22 cellular contexts compared by ENCODE assay signal in genomic region chr4:83361416-83362196, GRCh38. TPM values are rescaled to one million over a fixed set of nuclear protein-coding genes. Genes with fewer than 3 reads are reported as not detected.
DNase-seq lines count a peak whose midpoint lies in the region; ATAC-seq and TF ChIP-seq lines count a peak whose summit lies in the region.
"Had no signal": no experiment of that assay in that cellular context is flagged by ENCODE, and none has a peak within 500 bp of the region (broad histone marks: within the 10 kb centered on the region; RNA-seq: fewer than 3 reads in every experiment).

No MANE protein-coding gene starts in this region.

- H3K9me3 ChIP-seq in HCT116 (ENCODE audit: control insufficient read depth in 1 of 2, insufficient read depth in 1 of 2, low read depth in 1 of 2, low read length in 2 of 2), result no peaks in the 10 kb centered on the region
- no peaks in the 10 kb centered on the region for H3K9me3 ChIP-seq in OCI-LY7 (ENCODE audit: low read length)
- H3K9me3 ChIP-seq: BE2C, upper lobe of right lung had no signal

- H3K9ac ChIP-seq in HCT116 (ENCODE audit: low read length), result no peak overlapping the region

- TF ChIP-seq CTCF in HCT116 (IDR thresholded peaks at IDR 0.05 in 2 of 3, conservative IDR thresholded peaks at IDR 0.05 in 1 of 3; ENCODE audit: borderline replicate concordance in 1 of 3, insufficient read depth in 1 of 3, low read depth in 2 of 3, low read length in 2 of 3) (no peak), OCI-LY7 (conservative IDR thresholded peaks at IDR 0.05; ENCODE audit: low read length) (no peak), neural crest cell (conservative IDR thresholded peaks at IDR 0.05) (no peak)

- BruUV-seq in HCT116 (replicated peaks; lab: Mats Ljungman, UMichigan) (no TSS peak), OCI-LY7 (replicated peaks; lab: Mats Ljungman, UMichigan) (no TSS peak)

- H3K9me3 Mint-ChIP-seq in neural crest cell, result no peaks in the 10 kb centered on the region
- H3K9me3 Mint-ChIP-seq in activated CD4-positive, alpha-beta T cell treated with anti-CD3 and anti-CD28 coated beads for 36 hours (ENCODE audit: low read depth), result no peaks in the 10 kb centered on the region
- H3K9me3 Mint-ChIP-seq in activated CD4-positive, alpha-beta T cell treated with anti-CD3 and anti-CD28 coated beads, Interleukin-2, amount 10 ng/mL, durations not matched to agents 24 days and 14 days, result no peaks in the 10 kb centered on the region

- H3K27me3 Mint-ChIP-seq in neural crest cell (ENCODE audit: low read depth), result no peaks in the 10 kb centered on the region
- peaks cover 4% of the 10 kb centered on the region for H3K27me3 Mint-ChIP-seq in activated CD4-positive, alpha-beta T cell treated with anti-CD3 and anti-CD28 coated beads for 36 hours
- peaks cover 6% of the 10 kb centered on the region for H3K27me3 Mint-ChIP-seq in activated CD4-positive, alpha-beta T cell treated with anti-CD3 and anti-CD28 coated beads, Interleukin-2, amount 10 ng/mL, durations not matched to agents 24 days and 14 days

- POLR2A ChIA-PET in HCT116 (lab: Charles Lee), result no interaction called here
- POLR2A ChIA-PET in OCI-LY7 (lab: Charles Lee), result interaction anchor here (1.5 kb wide), 1 partner anchor 43 kb away, joined by 4 read pairs; no protein-coding TSS in a partner anchor
- POLR2A ChIA-PET in activated CD4-positive, alpha-beta T cell treated with anti-CD3 and anti-CD28 coated beads for 36 hours (lab: Charles Lee), result no interaction called here

- H3K27me3 ChIP-seq in HCT116 (ENCODE audit: insufficient read depth, low read length), result no peaks in the 10 kb centered on the region
- H3K27me3 ChIP-seq: BE2C, upper lobe of right lung had no signal

- RAD21 ChIA-PET in HCT116 (lab: Charles Lee; ENCODE audit: low non-redundant PET in 1 of 2, low total read pairs in 2 of 2, uncharacterized antibody in 2 of 2, unreplicated experiment in 2 of 2), result no interaction called here

- H3K4me2 ChIP-seq in HCT116 (ENCODE audit: low read length), result no peak overlapping the region
- 0 out of 2 replicates have a peak overlapping the region, but pooled peaks have one; percentile 1 for H3K4me2 ChIP-seq in OCI-LY7 (ENCODE audit: low read length)

- ATAC-seq in HCT116 (no peak), GM18909 (IDR thresholded peaks at IDR 0.05; ENCODE audit: poor library complexity, unreplicated experiment) (no peak)
- no peak for ATAC-seq in activated CD4-positive, alpha-beta T cell treated with anti-CD3 and anti-CD28 coated beads for 36 hours

- CTCF ChIA-PET in HCT116 (lab: Charles Lee) (interaction anchor here (1.3 kb wide), 2 partner anchors 77 to 79 kb away, joined by 3 to 4 read pairs; partner anchors contain the start of gene COQ2), OCI-LY7 (lab: Charles Lee; ENCODE audit: unreplicated experiment) (interaction anchor here (0.6 to 1.4 kb wide), 4 partner anchors 24 to 124 kb away, joined by 3 read pairs; partner anchors contain the start of gene ABRAXAS1)
- CTCF ChIA-PET in activated CD4-positive, alpha-beta T cell treated with anti-CD3 and anti-CD28 coated beads for 36 hours (lab: Charles Lee), result interaction anchor here (0.9 to 1.0 kb wide), 3 partner anchors 18 to 81 kb away, joined by 3 read pairs; no protein-coding TSS in a partner anchor

- H3K79me2 ChIP-seq in HCT116 (ENCODE audit: insufficient read depth, low read length) (no peaks in the 10 kb centered on the region), OCI-LY7 (ENCODE audit: insufficient read depth, low read depth, low read length) (no peaks in the 10 kb centered on the region)

- intact Hi-C loops in HCT116 (cut with micrococcal nuclease) (loop anchor here (1.0 kb wide), 1 partner anchor 279 kb away; no protein-coding TSS in a partner anchor), OCI-LY7 (cut with micrococcal nuclease; ENCODE audit: unreplicated experiment) (loop anchor here (1.0 to 5.0 kb wide), 4 partner anchors 96 to 279 kb away; partner anchors contain the start of genes HELQ and MRPS18C)
- intact Hi-C loops in activated CD4-positive, alpha-beta T cell treated with anti-CD3 and anti-CD28 coated beads for 36 hours (cut with DNase I, micrococcal nuclease), result no loop called here
- intact Hi-C loops in activated CD4-positive, alpha-beta T cell treated with anti-CD3 and anti-CD28 coated beads, Interleukin-2, amount 10 ng/mL, durations not matched to agents 24 days and 14 days (cut with micrococcal nuclease), result loop anchor here (2.0 kb wide), 1 partner anchor 279 kb away; no protein-coding TSS in a partner anchor

- DNase-seq in HCT116 (ENCODE audit: low read depth, low spot score) (no peak), OCI-LY7 (ENCODE audit: low spot score) (peak; percentile 9), dermis blood vessel endothelial cell (peak; percentile 4), neural crest cell (ENCODE audit: low read depth, low spot score) (no peak)
- DNase-seq in activated CD4-positive, alpha-beta T cell treated with anti-CD3 and anti-CD28 coated beads for 36 hours, result no peak
- no peak for DNase-seq in activated CD4-positive, alpha-beta T cell treated with anti-CD3 and anti-CD28 coated beads, Interleukin-2, amount 10 ng/mL, durations not matched to agents 24 days and 14 days
- DNase-seq: activated CD4-positive, CD25-positive, alpha-beta regulatory T cell; activated T-cell treated with anti-CD3 and anti-CD28 coated beads, Interleukin-2, amount 50 U/mL, for 48 hours; BE2C; GF-D8; hippocampal formation; left cardiac atrium; NCI-H1048; NCI-H2029 treated with DMSO at 0.1 percent for 48 hours; stimulated activated CD4-positive, alpha-beta T cell treated with anti-CD3 and anti-CD28 coated beads, Interleukin-4, amount 100 ng/mL, for 24 hours; upper lobe of right lung had no signal

- H3K4me3 Mint-ChIP-seq in neural crest cell, result no peak overlapping the region
- H3K4me3 Mint-ChIP-seq in activated CD4-positive, alpha-beta T cell treated with anti-CD3 and anti-CD28 coated beads for 36 hours, result no peak overlapping the region
- H3K4me3 Mint-ChIP-seq in activated CD4-positive, alpha-beta T cell treated with anti-CD3 and anti-CD28 coated beads, Interleukin-2, amount 10 ng/mL, durations not matched to agents 24 days and 14 days, result no peak overlapping the region
- H3K4me3 Mint-ChIP-seq: activated naive CD8-positive, alpha-beta T cell; nephron had no signal

- H3K4me1 Mint-ChIP-seq in neural crest cell, result peaks cover 14% of the 10 kb centered on the region
- peaks cover 14% of the 10 kb centered on the region for H3K4me1 Mint-ChIP-seq in activated CD4-positive, alpha-beta T cell treated with anti-CD3 and anti-CD28 coated beads for 36 hours
- H3K4me1 Mint-ChIP-seq in activated CD4-positive, alpha-beta T cell treated with anti-CD3 and anti-CD28 coated beads, Interleukin-2, amount 10 ng/mL, durations not matched to agents 24 days and 14 days, result peaks cover 18% of the 10 kb centered on the region
- H3K4me1 Mint-ChIP-seq: nephron had no signal

- H3K36me3 Mint-ChIP-seq in neural crest cell (ENCODE audit: low read depth), result no peaks in the 10 kb centered on the region
- H3K36me3 Mint-ChIP-seq in activated CD4-positive, alpha-beta T cell treated with anti-CD3 and anti-CD28 coated beads for 36 hours (ENCODE audit: low read depth), result no peaks in the 10 kb centered on the region
- H3K36me3 Mint-ChIP-seq in activated CD4-positive, alpha-beta T cell treated with anti-CD3 and anti-CD28 coated beads, Interleukin-2, amount 10 ng/mL, durations not matched to agents 24 days and 14 days (ENCODE audit: low read depth), result no peaks in the 10 kb centered on the region
- H3K36me3 Mint-ChIP-seq: activated naive CD8-positive, alpha-beta T cell had no signal

- TF ChIP-seq RAD21 in HCT116 (IDR thresholded peaks at IDR 0.05; ENCODE audit: low read depth), result no peak

- H2AFZ ChIP-seq in HCT116 (ENCODE audit: low read depth, low read length, poor library complexity, severe bottlenecking) (peak overlapping the region; percentile 42), OCI-LY7 (ENCODE audit: low read length) (peak overlapping the region; percentile 86)

- H4K20me1 ChIP-seq in HCT116 (ENCODE audit: insufficient read depth) (no peaks in the 10 kb centered on the region), OCI-LY7 (ENCODE audit: insufficient read depth, low read length) (no peaks in the 10 kb centered on the region)

- no peak for TF ChIP-seq POLR2A in HCT116 (IDR thresholded peaks at IDR 0.05; ENCODE audit: borderline replicate concordance, extremely low read depth, insufficient read depth, insufficient read length)

- H3K4me3 ChIP-seq in HCT116 (replicated peaks in 1 of 2; ENCODE audit: low read depth in 1 of 2, low read length in 2 of 2), result no peak overlapping the region
- no peak overlapping the region for H3K4me3 ChIP-seq in OCI-LY7 (ENCODE audit: low read depth, low read length, poor library complexity, severe bottlenecking)
- H3K4me3 ChIP-seq: coronary artery, skin epidermis, upper lobe of right lung had no signal

- H3K4me1 ChIP-seq in HCT116 (ENCODE audit: control insufficient read depth in 1 of 2, insufficient read depth in 2 of 2, low read length in 2 of 2), result peaks cover 14 to 19% of the 10 kb centered on the region in 2 experiments
- H3K4me1 ChIP-seq in OCI-LY7 (ENCODE audit: insufficient read depth, low read length, poor library complexity, severe bottlenecking), result peaks cover 20% of the 10 kb centered on the region
- H3K4me1 ChIP-seq: BE2C, upper lobe of right lung had no signal

- H3K9me2 ChIP-seq in HCT116 (ENCODE audit: insufficient read depth) (no peaks in the 10 kb centered on the region), OCI-LY7 (ENCODE audit: insufficient read depth, low read length) (no peaks in the 10 kb centered on the region)

- H3K36me3 ChIP-seq in HCT116 (ENCODE audit: control insufficient read depth in 1 of 2, insufficient read depth in 2 of 2, low read length in 2 of 2), result no peaks in the 10 kb centered on the region
- no peaks in the 10 kb centered on the region for H3K36me3 ChIP-seq in OCI-LY7 (ENCODE audit: insufficient read depth, low read length)
- H3K36me3 ChIP-seq: BE2C, upper lobe of right lung had no signal

- peak overlapping the region; percentile 23 for H3K27ac Mint-ChIP-seq in neural crest cell (ENCODE audit: unreplicated experiment)
- H3K27ac Mint-ChIP-seq in activated CD4-positive, alpha-beta T cell treated with anti-CD3 and anti-CD28 coated beads for 36 hours, result no peak overlapping the region
- H3K27ac Mint-ChIP-seq in activated CD4-positive, alpha-beta T cell treated with anti-CD3 and anti-CD28 coated beads, Interleukin-2, amount 10 ng/mL, durations not matched to agents 24 days and 14 days, result no peak overlapping the region
- H3K27ac Mint-ChIP-seq: activated naive CD8-positive, alpha-beta T cell; nephron had no signal

- H3K27ac ChIP-seq in HCT116 (ENCODE audit: low read depth, low read length) (no peak overlapping the region), OCI-LY7 (ENCODE audit: low read depth, low read length, poor library complexity, severe bottlenecking) (no peak overlapping the region)
- H3K27ac ChIP-seq: coronary artery, HL-60, skin epidermis, upper lobe of right lung had no signal

RNA-seq across cellular contexts. Expression of gene HPSE, which starts 27.0 kb away (rescaled TPM):
- total RNA-seq in HCT116 (2021; ENCODE audit: unreplicated experiment) (12.6 TPM), OCI-LY7 (2022) (2.4 and 3.0 TPM in 2 replicates), dermis blood vessel endothelial cell (6.6 and 12.0 TPM in 2 replicates), neural crest cell (0.30 and 0.32 TPM in 2 replicates)
- 4.9 and 6.8 TPM in 2 replicates for polyA plus RNA-seq in HCT116 (2012)
- total RNA-seq in OCI-LY7 (2014; rRNA removed; shearing (Covaris generic)), result 1.8 and 3.1 TPM in 2 replicates
- 10 to 100 TPM; 11.4 TPM for total RNA-seq in activated CD4-positive, alpha-beta T cell treated with anti-CD3 and anti-CD28 coated beads for 36 hours
- 17.7 and 19.8 TPM in 2 replicates for total RNA-seq in activated CD4-positive, alpha-beta T cell treated with anti-CD3 and anti-CD28 coated beads, Interleukin-2, amount 10 ng/mL, durations not matched to agents 24 days and 14 days

Comparison
In these comparisons a context has a peak if more than half of its experiments do, and no peak if none do; other contexts are left out.
1. intact Hi-C loops: an anchor here in HCT116 (1.0 kb wide), OCI-LY7 (1.0 to 5.0 kb wide) and activated CD4-positive, alpha-beta T cell treated with anti-CD3 and anti-CD28 coated beads, Interleukin-2, amount 10 ng/mL, durations not matched to agents 24 days and 14 days (2.0 kb wide); none called in activated CD4-positive, alpha-beta T cell treated with anti-CD3 and anti-CD28 coated beads for 36 hours.
2. DNase-seq: peak in OCI-LY7 (single experiment) and dermis blood vessel endothelial cell (single experiment); none in HCT116 (single experiment), neural crest cell (single experiment), activated CD4-positive, alpha-beta T cell treated with anti-CD3 and anti-CD28 coated beads for 36 hours (single experiment) and activated CD4-positive, alpha-beta T cell treated with anti-CD3 and anti-CD28 coated beads, Interleukin-2, amount 10 ng/mL, durations not matched to agents 24 days and 14 days (single experiment).